ENCODE assay signal across 38 cellular contexts in genomic region chr15:84938726-84939125, GRCh38. TPM values are rescaled to one million over a fixed set of nuclear protein-coding genes. Genes with fewer than 3 reads are reported as not detected.
"Had no signal": no experiment of that assay in that cellular context is flagged by ENCODE, and none has a peak within 500 bp of the region (broad histone marks: within the 10 kb centered on the region; RNA-seq: fewer than 3 reads in every experiment).

No MANE protein-coding gene starts in this region.

- H3K36me3 ChIP-seq: adrenal gland, brain microvascular endothelial cell, breast epithelium had no signal

- H3K27ac ChIP-seq: adrenal gland, body of pancreas, brain microvascular endothelial cell, breast epithelium, VCaP had no signal

- H3K27me3 ChIP-seq: adrenal gland, body of pancreas, brain microvascular endothelial cell, breast epithelium had no signal

- H3K4me1 Mint-ChIP-seq: activated B cell treated with CpG ODN at 0.5 μM for 24 hours; activated T-helper 17 cell treated with anti-CD3 and anti-CD28 coated beads, Interleukin-2, amount 50 U/mL, for 72 hours had no signal

- H3K4me1 ChIP-seq: adrenal gland, breast epithelium had no signal

- H3K4me3 ChIP-seq: adrenal gland, body of pancreas, breast epithelium had no signal

- DNase-seq: activated B cell treated with CpG ODN at 0.5 μM for 24 hours; activated CD4-positive, alpha-beta memory T cell treated with anti-CD3 and anti-CD28 coated beads for 36 hours; activated CD4-positive, alpha-beta T cell treated with anti-CD3 and anti-CD28 coated beads for 4 hours; activated CD4-positive, alpha-beta T cell treated with anti-CD3 and anti-CD28 coated beads, Interleukin-2, amount 10 ng/mL, durations not matched to agents 24 days and 14 days; activated CD4-positive, alpha-beta T cell treated with anti-CD3 and anti-CD28 coated beads, Interleukin-2, amount 50 U/mL, for 1 hour; activated CD4-positive, alpha-beta T cell treated with anti-CD3 and anti-CD28 coated beads, Interleukin-2, amount 50 U/mL, for 4 hours; activated CD4-positive, CD25-positive, alpha-beta regulatory T cell treated with anti-CD3 and anti-CD28 coated beads, Interleukin-2, amount 50 U/mL, for 72 hours; activated CD8-positive, alpha-beta memory T cell treated with anti-CD3 and anti-CD28 coated beads, Interleukin-2, amount 50 U/mL, for 4 hours; activated CD8-positive, alpha-beta T cell treated with anti-CD3 and anti-CD28 coated beads for 36 hours; activated effector memory CD4-positive, alpha-beta T cell treated with anti-CD3 and anti-CD28 coated beads, Interleukin-2, amount 50 U/mL, for 16 hours; activated gamma-delta T cell treated with Interleukin-2 at 50 U/mL for 16 hours; activated naive CD4-positive, alpha-beta T cell; activated naive CD4-positive, alpha-beta T cell treated with anti-CD3 and anti-CD28 coated beads for 36 hours; activated naive CD4-positive, alpha-beta T cell treated with anti-CD3 and anti-CD28 coated beads, Interleukin-2, amount 50 U/mL, for 16 hours; activated naive CD8-positive, alpha-beta T cell treated with anti-CD3 and anti-CD28 coated beads for 36 hours; activated T-cell treated with anti-CD3 and anti-CD28 coated beads for 4 hours; activated T-cell treated with anti-CD3 and anti-CD28 coated beads, Interleukin-2, amount 50 U/mL, for 1 hour; activated T-cell treated with anti-CD3 and anti-CD28 coated beads, Interleukin-2, amount 50 U/mL, for 4 hours; activated T-cell treated with anti-CD3 and anti-CD28 coated beads, Interleukin-2, amount 50 U/mL, for 72 hours; adrenal gland; amniotic stem cell; aorta; body of pancreas; brain microvascular endothelial cell; central memory CD4-positive, alpha-beta T cell; T-helper 2 cell; T-helper 9 cell had no signal

- FAIRE-seq: astrocyte, TTC549 had no signal

- H3K9me3 ChIP-seq: adrenal gland, body of pancreas, breast epithelium had no signal

- ATAC-seq: activated CD8-positive, alpha-beta T cell treated with anti-CD3 and anti-CD28 coated beads for 36 hours; activated naive CD4-positive, alpha-beta T cell treated with anti-CD3 and anti-CD28 coated beads, Interleukin-2, amount 50 U/mL, for 72 hours; activated T-cell treated with anti-CD3 and anti-CD28 coated beads, Interleukin-2, amount 50 U/mL, for 4 hours; activated T-cell treated with anti-CD3 and anti-CD28 coated beads, Interleukin-2, amount 50 U/mL, for 72 hours; activated T-helper 17 cell treated with anti-CD3 and anti-CD28 coated beads, Interleukin-2, amount 50 U/mL, for 72 hours; body of pancreas had no signal

- H3K4me3 Mint-ChIP-seq: activated B cell treated with CpG ODN at 0.5 μM for 24 hours; activated CD4-positive, alpha-beta memory T cell treated with anti-CD3 and anti-CD28 coated beads for 36 hours; activated CD4-positive, alpha-beta T cell treated with anti-CD3 and anti-CD28 coated beads, Interleukin-2, amount 10 ng/mL, durations not matched to agents 24 days and 14 days; activated CD8-positive, alpha-beta T cell treated with anti-CD3 and anti-CD28 coated beads for 36 hours; activated naive CD4-positive, alpha-beta T cell treated with anti-CD3 and anti-CD28 coated beads for 36 hours; activated naive CD8-positive, alpha-beta T cell treated with anti-CD3 and anti-CD28 coated beads for 36 hours; activated T-cell treated with anti-CD3 and anti-CD28 coated beads, Interleukin-2, amount 50 U/mL, for 4 hours; activated T-cell treated with anti-CD3 and anti-CD28 coated beads, Interleukin-2, amount 50 U/mL, for 72 hours; activated T-helper 1 cell treated with anti-CD3 and anti-CD28 coated beads, Interleukin-12 subunit alpha, Interleukin-12 subunit beta, Interleukin-2, Interleukin-4 antibody, amounts not matched to agents 30 ng/mL and 10 ng/mL and 1 ng/mL, durations not matched to agents 14 hours and 24 hours and 36 hours; activated T-helper 17 cell treated with anti-CD3 and anti-CD28 coated beads, Interleukin-2, amount 50 U/mL, for 72 hours; T-helper 1 cell treated with Interleukin-12 subunit alpha and Interleukin-12 subunit beta and Interleukin-4 antibody, amounts not matched to agents 30 μg/mL and 1 μg/mL, for 36 hours; T-helper 2 cell treated with Interferon-gamma antibody and Interleukin-4, amounts not matched to agents 5 μg/mL and 100 μg/mL, for 36 hours had no signal

- H3K27ac Mint-ChIP-seq: activated B cell treated with CpG ODN at 0.5 μM for 24 hours; activated CD4-positive, alpha-beta memory T cell treated with anti-CD3 and anti-CD28 coated beads for 36 hours; activated CD4-positive, alpha-beta T cell treated with anti-CD3 and anti-CD28 coated beads, Interleukin-2, amount 10 ng/mL, durations not matched to agents 24 days and 14 days; activated CD8-positive, alpha-beta T cell treated with anti-CD3 and anti-CD28 coated beads for 36 hours; activated naive CD4-positive, alpha-beta T cell treated with anti-CD3 and anti-CD28 coated beads for 36 hours; activated naive CD8-positive, alpha-beta T cell treated with anti-CD3 and anti-CD28 coated beads for 36 hours; activated T-cell treated with anti-CD3 and anti-CD28 coated beads, Interleukin-2, amount 50 U/mL, for 72 hours; activated T-helper 1 cell treated with anti-CD3 and anti-CD28 coated beads, Interleukin-12 subunit alpha, Interleukin-12 subunit beta, Interleukin-2, Interleukin-4 antibody, amounts not matched to agents 30 ng/mL and 10 ng/mL and 1 ng/mL, durations not matched to agents 14 hours and 24 hours and 36 hours; activated T-helper 17 cell treated with anti-CD3 and anti-CD28 coated beads, Interleukin-2, amount 50 U/mL, for 72 hours; T-helper 1 cell treated with Interleukin-12 subunit alpha and Interleukin-12 subunit beta and Interleukin-4 antibody, amounts not matched to agents 30 μg/mL and 1 μg/mL, for 36 hours; T-helper 2 cell treated with Interferon-gamma antibody and Interleukin-4, amounts not matched to agents 5 μg/mL and 100 μg/mL, for 36 hours had no signal

- H3K36me3 Mint-ChIP-seq: activated CD4-positive, alpha-beta memory T cell treated with anti-CD3 and anti-CD28 coated beads for 36 hours; activated naive CD4-positive, alpha-beta T cell treated with anti-CD3 and anti-CD28 coated beads, Interleukin-2, amount 50 U/mL, for 72 hours; activated naive CD8-positive, alpha-beta T cell treated with anti-CD3 and anti-CD28 coated beads for 36 hours had no signal

- H3K9me3 Mint-ChIP-seq: activated B cell treated with CpG ODN at 0.5 μM for 24 hours; activated CD4-positive, alpha-beta memory T cell treated with anti-CD3 and anti-CD28 coated beads for 36 hours; activated CD4-positive, alpha-beta T cell treated with anti-CD3 and anti-CD28 coated beads, Interleukin-2, amount 10 ng/mL, durations not matched to agents 24 days and 14 days; activated CD8-positive, alpha-beta T cell treated with anti-CD3 and anti-CD28 coated beads for 36 hours; activated naive CD4-positive, alpha-beta T cell treated with anti-CD3 and anti-CD28 coated beads for 36 hours; activated naive CD4-positive, alpha-beta T cell treated with anti-CD3 and anti-CD28 coated beads, Interleukin-2, amount 50 U/mL, for 72 hours; activated naive CD8-positive, alpha-beta T cell treated with anti-CD3 and anti-CD28 coated beads for 36 hours; activated T-cell treated with anti-CD3 and anti-CD28 coated beads, Interleukin-2, amount 50 U/mL, for 4 hours; activated T-cell treated with anti-CD3 and anti-CD28 coated beads, Interleukin-2, amount 50 U/mL, for 72 hours; activated T-helper 1 cell treated with anti-CD3 and anti-CD28 coated beads, Interleukin-12 subunit alpha, Interleukin-12 subunit beta, Interleukin-2, Interleukin-4 antibody, amounts not matched to agents 30 ng/mL and 10 ng/mL and 1 ng/mL, durations not matched to agents 14 hours and 24 hours and 36 hours; activated T-helper 17 cell treated with anti-CD3 and anti-CD28 coated beads, Interleukin-2, amount 50 U/mL, for 72 hours; T-helper 1 cell treated with Interleukin-12 subunit alpha and Interleukin-12 subunit beta and Interleukin-4 antibody, amounts not matched to agents 30 μg/mL and 1 μg/mL, for 36 hours; T-helper 2 cell treated with Interferon-gamma antibody and Interleukin-4, amounts not matched to agents 5 μg/mL and 100 μg/mL, for 36 hours had no signal

RNA-seq across cellular contexts. Expression of gene SLC28A1, which starts 54.3 kb away (rescaled TPM):
- total RNA-seq: activated B cell treated with CpG ODN at 0.5 μM for 24 hours; activated CD4-positive, alpha-beta memory T cell treated with anti-CD3 and anti-CD28 coated beads for 36 hours; activated CD4-positive, alpha-beta T cell treated with anti-CD3 and anti-CD28 coated beads, Interleukin-2, amount 10 ng/mL, durations not matched to agents 24 days and 14 days; activated CD8-positive, alpha-beta memory T cell treated with anti-CD3 and anti-CD28 coated beads for 36 hours; activated CD8-positive, alpha-beta T cell treated with anti-CD3 and anti-CD28 coated beads for 36 hours; activated naive CD4-positive, alpha-beta T cell treated with anti-CD3 and anti-CD28 coated beads for 36 hours; activated naive CD8-positive, alpha-beta T cell treated with anti-CD3 and anti-CD28 coated beads for 36 hours; activated T-cell treated with anti-CD3 and anti-CD28 coated beads, Interleukin-2, amount 50 U/mL, for 4 hours; activated T-cell treated with anti-CD3 and anti-CD28 coated beads, Interleukin-2, amount 50 U/mL, for 72 hours; activated T-helper 1 cell treated with anti-CD3 and anti-CD28 coated beads, Interleukin-12 subunit alpha, Interleukin-12 subunit beta, Interleukin-2, Interleukin-4 antibody, amounts not matched to agents 30 ng/mL and 10 ng/mL and 1 ng/mL, durations not matched to agents 14 hours and 24 hours and 36 hours; activated T-helper 17 cell treated with anti-CD3 and anti-CD28 coated beads, Interleukin-2, amount 50 U/mL, for 72 hours; astrocyte; cerebellum had no signal
